Comparison of ENCODE assay signal across 15 cellular contexts in genomic region chr2:221203138-221203537, GRCh38.
DNase-seq lines count a peak whose midpoint lies in the region; ATAC-seq, FAIRE-seq and TF ChIP-seq lines count a peak whose summit lies in the region.
"Had no signal": no experiment of that assay in that cellular context is flagged by ENCODE, and none has a peak within 500 bp of the region (broad histone marks: within the 10 kb centered on the region; RNA-seq: fewer than 3 reads in every experiment).

No MANE protein-coding gene starts in this region.

- H3K4me3 ChIP-seq in pancreas = no peak overlapping the region

- intact Hi-C loops in pancreas (cut with DNase I) = no loop called here

- FAIRE-seq in pancreas (lab: Jason Lieb, UNC) = no peak
- FAIRE-seq: H54 had no signal

- no peaks in the 10 kb centered on the region for H3K36me3 Mint-ChIP-seq in IgD-negative memory B cell
- H3K36me3 Mint-ChIP-seq in type B pancreatic cell = no peaks in the 10 kb centered on the region
- H3K36me3 Mint-ChIP-seq: CD14-positive monocyte, T-cell had no signal

- 74 to 90% methylated on average over 2 of the region's 2 CpGs for WGBS in pancreas, 2 donors

- H3K27ac Mint-ChIP-seq in IgD-negative memory B cell = peak overlapping the region in 2 of 3 donors; percentile 30 to 52
- H3K27ac Mint-ChIP-seq in type B pancreatic cell = no peak overlapping the region
- H3K27ac Mint-ChIP-seq: CD14-positive monocyte, nephron progenitor cell, T-cell had no signal

- peak; percentile 82 for DNase-seq in DMS53 (lab: John Stamatoyannopoulos, UW)
- DNase-seq in central memory CD4-positive, alpha-beta T cell = no peak
- no peak for DNase-seq in type B pancreatic cell (ENCODE audit: extremely low spot score, unreplicated experiment)
- DNase-seq in mucosa of gallbladder (ENCODE audit: low spot score) = no peak
- no peak for DNase-seq in pancreas
- DNase-seq: activated T-cell treated with anti-CD3 and anti-CD28 coated beads for 4 hours; head of caudate nucleus; nephron progenitor cell; stimulated activated CD4-positive, alpha-beta T cell treated with anti-CD3 and anti-CD28 coated beads, Interleukin-4, amount 100 ng/mL, for 1 hour; T-cell had no signal

- no peaks in the 10 kb centered on the region for H3K36me3 ChIP-seq in pancreas

- peaks cover 16 to 27% (median 17%) of the 10 kb centered on the region in 3 donors for H3K4me1 Mint-ChIP-seq in IgD-negative memory B cell
- H3K4me1 Mint-ChIP-seq in type B pancreatic cell (ENCODE audit: unreplicated experiment) = peaks cover 9% of the 10 kb centered on the region
- H3K4me1 Mint-ChIP-seq: CD14-positive monocyte, T-cell had no signal

- TF ChIP-seq CTCF in type B pancreatic cell (conservative IDR thresholded peaks at IDR 0.05) = no peak
- TF ChIP-seq CTCF in pancreas (IDR thresholded peaks at IDR 0.05) = no peak

- H3K4me3 Mint-ChIP-seq in IgD-negative memory B cell (peak overlapping the region in 3 of 4 donors; percentile 2 to 35 (median 19)), type B pancreatic cell (no peak overlapping the region)
- H3K4me3 Mint-ChIP-seq: CD14-positive monocyte, nephron progenitor cell, T-cell had no signal

- peak; percentile 74 for ATAC-seq in GM19043 (IDR thresholded peaks at IDR 0.05; ENCODE audit: low read depth, unreplicated experiment)
- ATAC-seq in HG02798 (IDR thresholded peaks at IDR 0.05; ENCODE audit: poor library complexity, unreplicated experiment) = peak; percentile 88
- ATAC-seq in pancreas = no peak
- ATAC-seq: T-cell had no signal

- H3K27me3 Mint-ChIP-seq in IgD-negative memory B cell (peaks cover 6% of the 10 kb centered on the region), type B pancreatic cell (peaks cover 2% of the 10 kb centered on the region)

- no peaks in the 10 kb centered on the region for H3K4me1 ChIP-seq in pancreas

- H3K27ac ChIP-seq in pancreas = no peak overlapping the region

- H3K27me3 ChIP-seq in pancreas = no peaks in the 10 kb centered on the region

- H3K9me3 Mint-ChIP-seq in IgD-negative memory B cell (no peaks in the 10 kb centered on the region), type B pancreatic cell (peaks cover 5% of the 10 kb centered on the region)
- H3K9me3 Mint-ChIP-seq: nephron progenitor cell, T-cell had no signal

- no peaks in the 10 kb centered on the region for H3K9me3 ChIP-seq in pancreas

Comparison
In these comparisons a context has a peak if more than half of its experiments do, and no peak if none do; other contexts are left out.
1. ATAC-seq: peak in GM19043 (single experiment) and HG02798 (single experiment); none in pancreas (0 of 4).